In the genomic region with DNA sequence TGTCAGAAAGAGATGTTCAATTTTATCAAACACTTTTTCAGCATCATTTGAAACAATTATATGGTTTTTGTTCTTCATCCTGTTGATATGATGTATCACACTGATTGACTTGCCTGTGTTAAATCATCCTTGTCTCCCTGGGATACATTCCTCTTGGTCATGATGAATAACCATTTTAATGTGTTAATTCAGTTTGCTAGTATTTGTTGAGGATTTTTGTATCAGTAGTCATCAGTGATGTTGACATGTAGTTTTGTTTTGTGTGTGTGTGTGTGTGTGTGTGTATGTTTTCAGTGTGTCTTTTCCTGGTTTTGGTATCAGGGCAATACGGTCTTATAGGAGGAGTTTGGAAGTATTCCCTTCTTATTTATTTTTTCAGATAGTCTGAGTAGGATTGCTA, we compare ENCODE assay signal across 22 cellular contexts.
DNase-seq lines count a peak whose midpoint lies in the region; ATAC-seq, FAIRE-seq and TF ChIP-seq lines count a peak whose summit lies in the region.
"Had no signal": no experiment of that assay in that cellular context is flagged by ENCODE, and none has a peak within 500 bp of the region (broad histone marks: within the 10 kb centered on the region; RNA-seq: fewer than 3 reads in every experiment).

No MANE protein-coding gene starts in this region.

- no peak overlapping the region for H2BK20ac ChIP-seq in IMR-90 (ENCODE audit: low read depth, low read length)

- H4K20me1 ChIP-seq in GM23248 (ENCODE audit: insufficient read depth) (no peaks in the 10 kb centered on the region), IMR-90 (ENCODE audit: insufficient read depth, low read length) (no peaks in the 10 kb centered on the region), astrocyte (ENCODE audit: insufficient read depth, low read length) (no peaks in the 10 kb centered on the region)

- no peak overlapping the region for H3K23ac ChIP-seq in IMR-90 (ENCODE audit: low read depth, low read length)

- no peaks in the 10 kb centered on the region for H3K4me1 Mint-ChIP-seq in astrocyte (ENCODE audit: low read depth, unreplicated experiment)
- H3K4me1 Mint-ChIP-seq: CD4-positive, alpha-beta memory T cell had no signal

- H3K27me3 ChIP-seq in GM23248 (replicated peaks; ENCODE audit: insufficient read depth) (no peaks in the 10 kb centered on the region), IMR-90 (ENCODE audit: control insufficient read depth, insufficient read depth, low read length) (no peaks in the 10 kb centered on the region), astrocyte (ENCODE audit: insufficient read depth, low read length) (no peaks in the 10 kb centered on the region)
- H3K27me3 ChIP-seq: Peyer's patch had no signal

- peak; percentile 1 for DNase-seq in GM23248
- no peak for DNase-seq in IMR-90
- peak; percentile 2 for DNase-seq in astrocyte (ENCODE audit: low read depth)
- DNase-seq in kidney glomerular epithelial cell (lab: John Stamatoyannopoulos, UW), result peak; percentile 9
- no peak for DNase-seq in AG08395 (ENCODE audit: low spot score)
- DNase-seq in germinal center (ENCODE audit: low spot score), result no peak
- DNase-seq: C1 segment of cervical spinal cord; CD4-positive, alpha-beta memory T cell; COR-L47; GDM1; NCI-H1092 treated with DMSO at 0.1 percent for 48 hours; NCI-H146; NCI-H2029; NCI-H69; OCI-M1; Peyer's patch; SIG-M5 had no signal

- H4K5ac ChIP-seq in IMR-90 (ENCODE audit: low read depth, low read length), result no peak overlapping the region

- H4K91ac ChIP-seq in IMR-90 (ENCODE audit: insufficient read depth, low read depth, low read length), result no peak overlapping the region

- H3K9me3 ChIP-seq in GM23248 (ENCODE audit: low read depth) (peaks cover 4% of the 10 kb centered on the region), IMR-90 (ENCODE audit: control insufficient read depth, insufficient read depth, low read length) (no peaks in the 10 kb centered on the region), astrocyte (ENCODE audit: insufficient read depth, low read depth, low read length) (peaks cover 3% of the 10 kb centered on the region)
- H3K9me3 ChIP-seq: Peyer's patch had no signal

- no peaks in the 10 kb centered on the region; the same call in 1 of the 2 replicates for H3K9me1 ChIP-seq in IMR-90 (ENCODE audit: insufficient read depth, low read length)

- intact Hi-C loops in IMR-90 (cut with micrococcal nuclease), result no loop called here

- H2BK15ac ChIP-seq in IMR-90 (ENCODE audit: low read depth, low read length), result no peak overlapping the region

- ATAC-seq in IMR-90 (ENCODE audit: low read depth), result no peak
- no peak for ATAC-seq in HG03460 (IDR thresholded peaks at IDR 0.05; ENCODE audit: unreplicated experiment)
- ATAC-seq in HG03175 (IDR thresholded peaks at IDR 0.05; ENCODE audit: unreplicated experiment), result no peak
- ATAC-seq: GM12878 had no signal

- no peak overlapping the region for H4K8ac ChIP-seq in IMR-90 (ENCODE audit: low read depth in 2 of 2, low read length in 2 of 2)

- CTCF ChIA-PET in IMR-90 (lab: Yijun Ruan, JAX), result no interaction called here

- H3K36me3 Mint-ChIP-seq in astrocyte (ENCODE audit: low read depth, unreplicated experiment), result no peaks in the 10 kb centered on the region
- H3K36me3 Mint-ChIP-seq: CD4-positive, alpha-beta memory T cell had no signal

- dilution Hi-C loops in IMR-90 (cut with HindIII; ENCODE audit: low sequenced_read_pairs, unreplicated experiment), result no loop called here

- in situ Hi-C loops in GM23248 (cut with MboI) (no loop called here), IMR-90 (cut with MboI; ENCODE audit: low sequenced_read_pairs) (no loop called here)

- H3K56ac ChIP-seq in IMR-90 (ENCODE audit: extremely low read depth, insufficient read depth, low read length), result no peak overlapping the region

- WGBS in GM23248 (ENCODE audit: low coverage in 1 of 2, low lambda C conversion rate in 2 of 2, missing lambda C conversion rate in 2 of 2), 2 experiments, result 40 to 43% methylated on average over 1 of the region's 1 CpG
- no CpG with 5 or more reads among the region's 1 CpG for WGBS in IMR-90 (ENCODE audit: extremely low coverage in 2 of 2, insufficient read length in 1 of 2), 2 experiments

- no peak overlapping the region for H3K27ac Mint-ChIP-seq in astrocyte (ENCODE audit: unreplicated experiment)
- H3K27ac Mint-ChIP-seq: CD4-positive, alpha-beta memory T cell had no signal

- H2AFZ ChIP-seq in GM23248 (no peak overlapping the region), IMR-90 (replicated peaks; ENCODE audit: low read length, poor library complexity) (no peak overlapping the region), astrocyte (ENCODE audit: low read depth, low read length) (no peak overlapping the region)

- H3K79me2 ChIP-seq in GM23248 (ENCODE audit: insufficient read depth), result no peaks in the 10 kb centered on the region
- H3K79me2 ChIP-seq in astrocyte (ENCODE audit: insufficient read depth, low read length), result no peaks in the 10 kb centered on the region

- H3K9me3 Mint-ChIP-seq in astrocyte (ENCODE audit: unreplicated experiment), result peaks cover 7% of the 10 kb centered on the region

- FAIRE-seq in astrocyte (lab: Jason Lieb, UNC), result no peak
- FAIRE-seq: GM12878, H1 had no signal

- H3K36me3 ChIP-seq in GM23248 (ENCODE audit: low read depth) (no peaks in the 10 kb centered on the region), IMR-90 (ENCODE audit: control insufficient read depth, insufficient read depth, low read length) (no peaks in the 10 kb centered on the region), astrocyte (ENCODE audit: insufficient read depth, low read length) (no peaks in the 10 kb centered on the region)
- H3K36me3 ChIP-seq: Peyer's patch had no signal

- H2BK5ac ChIP-seq in IMR-90 (ENCODE audit: low read depth, low read length, poor library complexity, severe bottlenecking), result peak overlapping the region; percentile 26

- no peak overlapping the region for H3K4ac ChIP-seq in IMR-90 (ENCODE audit: low read depth, low read length)

- H2BK120ac ChIP-seq in IMR-90 (ENCODE audit: low read depth, low read length), result no peak overlapping the region

- POLR2A ChIA-PET in IMR-90 (lab: Charles Lee; ENCODE audit: unreplicated experiment), result no interaction called here

- no peaks in the 10 kb centered on the region for H3K27me3 Mint-ChIP-seq in astrocyte (ENCODE audit: low read depth, unreplicated experiment)
- H3K27me3 Mint-ChIP-seq: CD4-positive, alpha-beta memory T cell had no signal

- no peak for TF ChIP-seq CTCF in IMR-90 (conservative IDR thresholded peaks at IDR 0.05; ENCODE audit: low read depth, low read length)
- TF ChIP-seq CTCF in astrocyte (IDR thresholded peaks at IDR 0.05; ENCODE audit: insufficient read depth, low read depth, low read length), result no peak

- H3K4me1 ChIP-seq in GM23248 (ENCODE audit: insufficient read depth) (no peaks in the 10 kb centered on the region), IMR-90 (ENCODE audit: control insufficient read depth, insufficient read depth, low read length) (no peaks in the 10 kb centered on the region), astrocyte (ENCODE audit: insufficient read depth, low read length) (no peaks in the 10 kb centered on the region)
- H3K4me1 ChIP-seq: Peyer's patch had no signal

- no peak overlapping the region for H3K18ac ChIP-seq in IMR-90 (ENCODE audit: low read depth, low read length)

- no peak overlapping the region for H3K14ac ChIP-seq in IMR-90 (replicated peaks; ENCODE audit: low read depth, low read length)

- peaks cover 4% of the 10 kb centered on the region; the same call in 1 of the 2 replicates for H3K9me2 ChIP-seq in GM23248 (ENCODE audit: insufficient read depth)

- no peak overlapping the region for H3K27ac ChIP-seq in GM23248
- H3K27ac ChIP-seq in IMR-90 (ENCODE audit: insufficient read depth, low read length), result no peak overlapping the region
- H3K27ac ChIP-seq in astrocyte (ENCODE audit: low read depth, low read length), result no peak overlapping the region
- H3K27ac ChIP-seq: Peyer's patch, SK-N-MC had no signal

- H3K4me3 Mint-ChIP-seq in astrocyte (ENCODE audit: unreplicated experiment), result no peak overlapping the region
- H3K4me3 Mint-ChIP-seq: CD4-positive, alpha-beta memory T cell had no signal

- no peak for TF ChIP-seq POLR2A in IMR-90 (IDR thresholded peaks at IDR 0.05; ENCODE audit: low read depth, low read length)

- H2AK5ac ChIP-seq in IMR-90 (ENCODE audit: low read depth, low read length), result no peak overlapping the region

- H3F3A ChIP-seq in GM23248 (ENCODE audit: insufficient read depth), result no peaks in the 10 kb centered on the region

- TF ChIP-seq RAD21 in IMR-90 (IDR thresholded peaks at IDR 0.05; ENCODE audit: low read length), result no peak

- H3K4me2 ChIP-seq in GM23248 (ENCODE audit: unreplicated experiment) (no peak overlapping the region), IMR-90 (ENCODE audit: low read depth, low read length) (no peak overlapping the region), astrocyte (ENCODE audit: low read length) (no peak overlapping the region)

- no peak overlapping the region for H3K4me3 ChIP-seq in GM23248
- H3K4me3 ChIP-seq in IMR-90 (ENCODE audit: insufficient read depth, low read depth, low read length), result no peak overlapping the region
- no peak overlapping the region for H3K4me3 ChIP-seq in astrocyte (ENCODE audit: insufficient read depth, low read depth, low read length)
- H3K4me3 ChIP-seq: GM12878, Peyer's patch, SK-N-MC had no signal

- H3K79me1 ChIP-seq in IMR-90 (ENCODE audit: low read depth in 1 of 2, low read length in 2 of 2), result no peaks in the 10 kb centered on the region

- H2AK9ac ChIP-seq in IMR-90 (replicated peaks; ENCODE audit: low read depth, low read length, poor library complexity), result no peak overlapping the region

- no TSS peak for BruUV-seq in IMR-90 (replicated peaks; lab: Mats Ljungman, UMichigan)

- H3K9ac ChIP-seq in GM23248 (no peak overlapping the region), IMR-90 (ENCODE audit: low read depth, low read length) (no peak overlapping the region), astrocyte (ENCODE audit: low read length) (no peak overlapping the region)

TF ChIP-seq in IMR-90, 13 proteins besides CTCF, POLR2A, EP300 and RAD21:
- TF ChIP-seq, protein P1, sequence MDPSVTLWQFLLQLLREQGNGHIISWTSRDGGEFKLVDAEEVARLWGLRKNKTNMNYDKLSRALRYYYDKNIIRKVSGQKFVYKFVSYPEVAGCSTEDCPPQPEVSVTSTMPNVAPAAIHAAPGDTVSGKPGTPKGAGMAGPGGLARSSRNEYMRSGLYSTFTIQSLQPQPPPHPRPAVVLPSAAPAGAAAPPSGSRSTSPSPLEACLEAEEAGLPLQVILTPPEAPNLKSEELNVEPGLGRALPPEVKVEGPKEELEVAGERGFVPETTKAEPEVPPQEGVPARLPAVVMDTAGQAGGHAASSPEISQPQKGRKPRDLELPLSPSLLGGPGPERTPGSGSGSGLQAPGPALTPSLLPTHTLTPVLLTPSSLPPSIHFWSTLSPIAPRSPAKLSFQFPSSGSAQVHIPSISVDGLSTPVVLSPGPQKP (IDR thresholded peaks at IDR 0.05; ENCODE audit: borderline replicate concordance, low read depth, low read length), result no peak
- TF ChIP-seq NFE2L2 (IDR thresholded peaks at IDR 0.05; ENCODE audit: low read depth, low read length) (no peak), SMC3 (IDR thresholded peaks at IDR 0.05; ENCODE audit: low read depth, low read length) (no peak), RCOR1 (IDR thresholded peaks at IDR 0.05; ENCODE audit: insufficient replicate concordance, low read length) (no peak)

Comparison
In these comparisons a context has a peak if more than half of its experiments do, and no peak if none do; other contexts are left out.
1. DNase-seq: peak in GM23248 (single experiment), astrocyte (single experiment) and kidney glomerular epithelial cell (single experiment); none in IMR-90 (single experiment), AG08395 (single experiment) and germinal center (single experiment).